Comparison of ENCODE assay signal across 1 cellular context in genomic region chr12:59596232-59597143, GRCh38.
TF ChIP-seq lines count a peak whose summit lies in the region.

No MANE protein-coding gene starts in this region.

TF ChIP-seq in GM12878, 131 proteins besides CTCF, POLR2A, EP300 and RAD21 (continued from another document and continues in another):
- TF ChIP-seq ZBTB11 (CRISPR knock-in tag; IDR thresholded peaks at IDR 0.05): no peak
- TF ChIP-seq SRF (IDR thresholded peaks at IDR 0.05; ENCODE audit: low read depth in 2 of 2, low read length in 2 of 2): no peak
- no peak for TF ChIP-seq CEBPZ (IDR thresholded peaks at IDR 0.05; ENCODE audit: low read depth, low read length)
- TF ChIP-seq ATF2 (IDR thresholded peaks at IDR 0.05; ENCODE audit: low read length): no peak
- TF ChIP-seq NR2C1 (IDR thresholded peaks at IDR 0.05): no peak
- TF ChIP-seq MTA2 (IDR thresholded peaks at IDR 0.05; ENCODE audit: low read depth): no peak
- no peak for TF ChIP-seq MEF2B (IDR thresholded peaks at IDR 0.05; ENCODE audit: partially characterized antibody, poor library complexity, severe bottlenecking)
- TF ChIP-seq PML (IDR thresholded peaks at IDR 0.05; ENCODE audit: low read length): no peak
- no peak for TF ChIP-seq TCF7 (IDR thresholded peaks at IDR 0.05; ENCODE audit: borderline replicate concordance)
- no peak for TF ChIP-seq NR2F1 (conservative IDR thresholded peaks at IDR 0.05)
- TF ChIP-seq SIN3A (IDR thresholded peaks at IDR 0.05; ENCODE audit: low read depth, low read length): peak; percentile 35; the same call in 1 of the 2 replicates
- no peak for TF ChIP-seq E2F4 (IDR thresholded peaks at IDR 0.05; ENCODE audit: low read depth, low read length)
- TF ChIP-seq CHD2 (IDR thresholded peaks at IDR 0.05; ENCODE audit: borderline replicate concordance, low read depth, low read length): no peak
- TF ChIP-seq PRDM15 (CRISPR knock-in tag; IDR thresholded peaks at IDR 0.05): no peak
- TF ChIP-seq BCL11A (IDR thresholded peaks at IDR 0.05; ENCODE audit: low read depth, low read length): no peak
- no peak for TF ChIP-seq KLF5 (IDR thresholded peaks at IDR 0.05; ENCODE audit: partially characterized antibody)
- peak; percentile 96 to 97 for TF ChIP-seq BHLHE40 (IDR thresholded peaks at IDR 0.05; ENCODE audit: borderline replicate concordance in 1 of 2, low read depth in 2 of 2, low read length in 1 of 2)
- TF ChIP-seq STAT1 (conservative IDR thresholded peaks at IDR 0.05): no peak
- no peak for TF ChIP-seq RB1 (IDR thresholded peaks at IDR 0.05; ENCODE audit: borderline replicate concordance)
- TF ChIP-seq RELB (IDR thresholded peaks at IDR 0.05; ENCODE audit: low read depth): no peak
- TF ChIP-seq TARDBP (IDR thresholded peaks at IDR 0.05; ENCODE audit: borderline replicate concordance): no peak
- TF ChIP-seq CHD4 (IDR thresholded peaks at IDR 0.05): no peak
- no peak for TF ChIP-seq CBFB (IDR thresholded peaks at IDR 0.05; ENCODE audit: low read depth)
- TF ChIP-seq ESRRA (IDR thresholded peaks at IDR 0.05; ENCODE audit: low read length): no peak
- no peak for TF ChIP-seq NRF1 (conservative IDR thresholded peaks at IDR 0.05; ENCODE audit: low read depth, low read length)
- TF ChIP-seq SREBF1 (IDR thresholded peaks at IDR 0.05; ENCODE audit: low read length): no peak
- no peak for TF ChIP-seq JUND (IDR thresholded peaks at IDR 0.05; ENCODE audit: low read depth, low read length)
- TF ChIP-seq SUZ12 (IDR thresholded peaks at IDR 0.05; ENCODE audit: unreplicated experiment): no peak
- TF ChIP-seq ZBTB4 (CRISPR knock-in tag; IDR thresholded peaks at IDR 0.05): no peak
- TF ChIP-seq NFYA (IDR thresholded peaks at IDR 0.05; ENCODE audit: borderline replicate concordance, low read depth, low read length): no peak
- no peak for TF ChIP-seq PAX8 (IDR thresholded peaks at IDR 0.05)
- no peak for TF ChIP-seq GABPA (IDR thresholded peaks at IDR 0.05; ENCODE audit: low read depth)
- 0 out of 2 replicates have a peak, but pooled peaks have one; percentile 3 for TF ChIP-seq BACH1 (IDR thresholded peaks at IDR 0.05; ENCODE audit: borderline replicate concordance)
- TF ChIP-seq POU2F2 (IDR thresholded peaks at IDR 0.05; ENCODE audit: borderline replicate concordance, low read depth, low read length): peak; percentile 5; the same call in 1 of the 3 replicates
- no peak for TF ChIP-seq ZNF384 (IDR thresholded peaks at IDR 0.05; ENCODE audit: borderline replicate concordance, low read depth, low read length)
- TF ChIP-seq BRCA1 (IDR thresholded peaks at IDR 0.05; ENCODE audit: low read depth, low read length): no peak
- TF ChIP-seq NR2C2 (IDR thresholded peaks at IDR 0.05; ENCODE audit: borderline replicate concordance, control insufficient read depth, insufficient read length, low read depth): no peak
- 0 out of 4 replicates have a peak, but pooled peaks of 1 of the 2 experiments have one; percentile 68 for TF ChIP-seq ETV6 (conservative IDR thresholded peaks at IDR 0.05 in 1 of 2, IDR thresholded peaks at IDR 0.05 in 1 of 2; ENCODE audit: borderline replicate concordance in 1 of 2, low read depth in 1 of 2)
- no peak for TF ChIP-seq MLLT1 (IDR thresholded peaks at IDR 0.05)
- no peak; the same call in 1 of the 2 replicates for TF ChIP-seq USF2 (IDR thresholded peaks at IDR 0.05; ENCODE audit: borderline replicate concordance, low read depth, low read length)
- TF ChIP-seq ZNF207 (IDR thresholded peaks at IDR 0.05; ENCODE audit: borderline replicate concordance): no peak
